ENCODE assay signal across 24 cellular contexts in genomic region chr3:41847679-41848078, GRCh38.
"Had no signal": no experiment of that assay in that cellular context is flagged by ENCODE, and none has a peak within 500 bp of the region (broad histone marks: within the 10 kb centered on the region; RNA-seq: fewer than 3 reads in every experiment).

No MANE protein-coding gene starts in this region.

- H3K4me3 Mint-ChIP-seq: activated naive CD8-positive, alpha-beta T cell; activated T-cell treated with anti-CD3 and anti-CD28 coated beads, Interleukin-2, amount 50 U/mL, for 72 hours; brain; effector memory CD8-positive, alpha-beta T cell; nephron had no signal

- H3K27ac ChIP-seq: ascending aorta, cardiac muscle cell, coronary artery, gastroesophageal sphincter, spleen, suprapubic skin, tibial artery, upper lobe of right lung had no signal

- DNase-seq: activated CD4-positive, alpha-beta T cell treated with anti-CD3 and anti-CD28 coated beads for 48 hours; activated CD4-positive, alpha-beta T cell treated with anti-CD3 and anti-CD28 coated beads, Interleukin-2, amount 50 U/mL, for 48 hours; activated effector memory CD4-positive, alpha-beta T cell treated with Interleukin-2 at 50 U/mL for 16 hours; activated naive CD4-positive, alpha-beta T cell treated with Interleukin-2 at 50 U/mL for 16 hours; activated T-cell treated with anti-CD3 and anti-CD28 coated beads, Interleukin-2, amount 50 U/mL, for 72 hours; effector memory CD8-positive, alpha-beta T cell; head of caudate nucleus; hippocampal formation; kidney; left colon; mammary epithelial cell; right cardiac atrium; spleen; stimulated activated naive CD4-positive, alpha-beta T cell; tibial artery; upper lobe of right lung had no signal

- H3K27ac Mint-ChIP-seq: activated naive CD8-positive, alpha-beta T cell; activated T-cell treated with anti-CD3 and anti-CD28 coated beads, Interleukin-2, amount 50 U/mL, for 72 hours; brain; nephron had no signal

- H3K9me3 ChIP-seq: ascending aorta, gastroesophageal sphincter, suprapubic skin, tibial artery, upper lobe of right lung had no signal

- H3K4me1 Mint-ChIP-seq: brain, nephron had no signal

- H3K4me1 ChIP-seq: ascending aorta, gastroesophageal sphincter, spleen, suprapubic skin, upper lobe of right lung had no signal

- H3K36me3 ChIP-seq: ascending aorta, cardiac muscle cell, gastroesophageal sphincter, suprapubic skin, tibial artery, upper lobe of right lung had no signal

- ATAC-seq: effector memory CD8-positive, alpha-beta T cell; gastroesophageal sphincter; left colon; right cardiac atrium; upper lobe of right lung had no signal

- H3K4me3 ChIP-seq: ascending aorta, cardiac muscle cell, coronary artery, gastroesophageal sphincter, spleen, suprapubic skin, tibial artery, upper lobe of right lung had no signal

- H3K27me3 Mint-ChIP-seq: activated naive CD8-positive, alpha-beta T cell; brain; effector memory CD8-positive, alpha-beta T cell had no signal

- H3K27me3 ChIP-seq: ascending aorta, cardiac muscle cell, gastroesophageal sphincter, spleen, suprapubic skin, tibial artery, upper lobe of right lung had no signal
